Comparison of ENCODE assay signal across 14 cellular contexts in genomic region chr10:80133221-80133620, GRCh38. TPM values are rescaled to one million over a fixed set of nuclear protein-coding genes. Genes with fewer than 3 reads are reported as not detected.
DNase-seq lines count a peak whose midpoint lies in the region; ATAC-seq, FAIRE-seq and TF ChIP-seq lines count a peak whose summit lies in the region.
"Had no signal": no experiment of that assay in that cellular context is flagged by ENCODE, and none has a peak within 500 bp of the region (broad histone marks: within the 10 kb centered on the region; RNA-seq: fewer than 3 reads in every experiment).

No MANE protein-coding gene starts in this region.

- H3K4me2 ChIP-seq in astrocyte (ENCODE audit: low read length), result peak overlapping the region; percentile 99

- peaks cover 2% of the 10 kb centered on the region for H3K36me3 Mint-ChIP-seq in astrocyte (ENCODE audit: low read depth, unreplicated experiment)
- H3K36me3 Mint-ChIP-seq in naive thymus-derived CD4-positive, alpha-beta T cell, result no peaks in the 10 kb centered on the region
- H3K36me3 Mint-ChIP-seq: activated CD8-positive, alpha-beta memory T cell treated with anti-CD3 and anti-CD28 coated beads, Interleukin-2, amount 10 ng/mL, durations not matched to agents 7 days and 5 days had no signal

- 28 to 41% methylated on average over 6 of the region's 6 CpGs for WGBS in heart right ventricle, 2 donors
- 58% methylated on average over 6 of the region's 6 CpGs for WGBS in prostate gland

- no peak for DNase-seq in BJ (ENCODE audit: low read depth)
- DNase-seq in astrocyte (ENCODE audit: low read depth), result no peak
- DNase-seq in heart right ventricle, result peak; percentile 50 to 62
- no peak for DNase-seq in prostate gland (ENCODE audit: low spot score)
- no peak for DNase-seq in naive thymus-derived CD4-positive, alpha-beta T cell
- DNase-seq in GM20000 (ENCODE audit: low spot score), result no peak
- DNase-seq in NCI-H2081 (lab: John Stamatoyannopoulos, UW), result no peak
- no peak for DNase-seq in urothelium cell line (ENCODE audit: low spot score)
- DNase-seq: activated CD8-positive, alpha-beta memory T cell treated with anti-CD3 and anti-CD28 coated beads, Interleukin-2, amount 10 ng/mL, durations not matched to agents 7 days and 5 days; NCI-H187 treated with DMSO at 0.1 percent for 48 hours; SHP77 had no signal

- peak overlapping the region; percentile 79 for H3K9ac ChIP-seq in astrocyte (ENCODE audit: low read length)

- H2AFZ ChIP-seq in astrocyte (ENCODE audit: low read depth, low read length), result peak overlapping the region; percentile 90

- H4K20me1 ChIP-seq in astrocyte (ENCODE audit: insufficient read depth, low read length), result no peaks in the 10 kb centered on the region

- H3K4me1 ChIP-seq in astrocyte (ENCODE audit: insufficient read depth, low read length) (peaks cover 12% of the 10 kb centered on the region), heart right ventricle (peaks cover 8 to 60% (median 41%) of the 10 kb centered on the region in 9 donors), prostate gland (replicated peaks) (no peaks in the 10 kb centered on the region)
- H3K4me1 ChIP-seq in naive thymus-derived CD4-positive, alpha-beta T cell (ENCODE audit: control insufficient read depth in 2 of 2, insufficient read depth in 2 of 2, low read length in 2 of 2), result no peaks in the 10 kb centered on the region

- no peaks in the 10 kb centered on the region for H3K9me3 Mint-ChIP-seq in astrocyte (ENCODE audit: unreplicated experiment)
- H3K9me3 Mint-ChIP-seq in naive thymus-derived CD4-positive, alpha-beta T cell, result no peaks in the 10 kb centered on the region
- H3K9me3 Mint-ChIP-seq: dendritic cell treated with granulocyte-macrophage colony-stimulating factor and Interleukin-4, amounts not matched to agents 40 ng/mL and 50 ng/mL, for 4 days had no signal

- ATAC-seq in heart right ventricle, result peak in 2 of 8 donors; percentile 26 to 39
- no peak for ATAC-seq in naive thymus-derived CD4-positive, alpha-beta T cell

- H3K4me1 Mint-ChIP-seq in astrocyte (ENCODE audit: low read depth, unreplicated experiment), result peaks cover 7% of the 10 kb centered on the region
- H3K4me1 Mint-ChIP-seq in naive thymus-derived CD4-positive, alpha-beta T cell, result peaks cover 0 to 7% (median 5%) of the 10 kb centered on the region in 7 donors

- H3K4me3 ChIP-seq in BJ (ENCODE audit: low read depth, low read length) (peak overlapping the region; percentile 53), astrocyte (ENCODE audit: insufficient read depth, low read depth, low read length) (peak overlapping the region; percentile 51), heart right ventricle (peak overlapping the region; percentile 53 to 69 (median 62)), prostate gland (peak overlapping the region; percentile 23 to 28)
- H3K4me3 ChIP-seq in naive thymus-derived CD4-positive, alpha-beta T cell (ENCODE audit: low read length), result no peak overlapping the region

- H3K79me2 ChIP-seq in astrocyte (ENCODE audit: insufficient read depth, low read length), result no peaks in the 10 kb centered on the region

- POLR2A ChIA-PET in BJ (lab: Charles Lee), result interaction anchor here (0.5 kb wide), 1 partner anchor 22 kb away, joined by 7 read pairs; no protein-coding TSS in a partner anchor
- POLR2A ChIA-PET in naive thymus-derived CD4-positive, alpha-beta T cell (lab: Charles Lee), result no interaction called here

- H3K36me3 ChIP-seq in BJ (ENCODE audit: control insufficient read depth, insufficient read depth, low read length) (no peaks in the 10 kb centered on the region), astrocyte (ENCODE audit: insufficient read depth, low read length) (no peaks in the 10 kb centered on the region), heart right ventricle (no peaks in the 10 kb centered on the region), prostate gland (no peaks in the 10 kb centered on the region)
- H3K36me3 ChIP-seq in naive thymus-derived CD4-positive, alpha-beta T cell (ENCODE audit: control insufficient read depth in 2 of 3, insufficient read depth in 3 of 3, low read length in 3 of 3), result no peaks in the 10 kb centered on the region

- H3K27ac ChIP-seq in astrocyte (ENCODE audit: low read depth, low read length), result no peak overlapping the region
- peak overlapping the region; percentile 74 to 93 (median 87) for H3K27ac ChIP-seq in heart right ventricle
- peak overlapping the region in 1 of 2 donors; percentile 30 for H3K27ac ChIP-seq in prostate gland
- H3K27ac ChIP-seq in naive thymus-derived CD4-positive, alpha-beta T cell (ENCODE audit: low read depth, low read length), result no peak overlapping the region

- no peak for FAIRE-seq in astrocyte (lab: Jason Lieb, UNC)
- no peak for FAIRE-seq in urothelium cell line (lab: Jason Lieb, UNC)
- FAIRE-seq: GM18507 had no signal

- H3K4me3 Mint-ChIP-seq in astrocyte (ENCODE audit: unreplicated experiment), result peak overlapping the region; percentile 84
- peak overlapping the region in 3 of 10 donors; percentile 2 to 31 (median 2) for H3K4me3 Mint-ChIP-seq in naive thymus-derived CD4-positive, alpha-beta T cell
- H3K4me3 Mint-ChIP-seq: activated CD8-positive, alpha-beta memory T cell treated with anti-CD3 and anti-CD28 coated beads, Interleukin-2, amount 10 ng/mL, durations not matched to agents 7 days and 5 days had no signal

- no peak for TF ChIP-seq POLR2A in prostate gland (IDR thresholded peaks at IDR 0.05)

- H3K9me3 ChIP-seq in astrocyte (ENCODE audit: insufficient read depth, low read depth, low read length) (no peaks in the 10 kb centered on the region), heart right ventricle (no peaks in the 10 kb centered on the region), prostate gland (no peaks in the 10 kb centered on the region)
- no peaks in the 10 kb centered on the region for H3K9me3 ChIP-seq in naive thymus-derived CD4-positive, alpha-beta T cell (ENCODE audit: control insufficient read depth in 2 of 3, low read length in 3 of 3)

- intact Hi-C loops in heart right ventricle (cut with DNase I), result loop anchor here in 4 of 10 donors (2.0 to 5.0 kb wide), 4 partner anchors 54 to 76 kb away; partner anchors contain the start of gene TMEM254 (in 4 of the 4)
- intact Hi-C loops in prostate gland (cut with DNase I), result no loop called here
- intact Hi-C loops in naive thymus-derived CD4-positive, alpha-beta T cell (cut with micrococcal nuclease), result no loop called here

- no peak overlapping the region for H3K27ac Mint-ChIP-seq in astrocyte (ENCODE audit: unreplicated experiment)
- H3K27ac Mint-ChIP-seq in naive thymus-derived CD4-positive, alpha-beta T cell, result peak overlapping the region in 1 of 9 donors; percentile 23
- H3K27ac Mint-ChIP-seq: activated CD8-positive, alpha-beta memory T cell treated with anti-CD3 and anti-CD28 coated beads, Interleukin-2, amount 10 ng/mL, durations not matched to agents 7 days and 5 days; dendritic cell treated with granulocyte-macrophage colony-stimulating factor and Interleukin-4, amounts not matched to agents 40 ng/mL and 50 ng/mL, for 4 days had no signal

- H3K27me3 ChIP-seq in BJ (ENCODE audit: control insufficient read depth, insufficient read depth, low read length) (no peaks in the 10 kb centered on the region), astrocyte (ENCODE audit: insufficient read depth, low read length) (no peaks in the 10 kb centered on the region), heart right ventricle (peaks cover 0 to 33% (median 0%) of the 10 kb centered on the region in 7 donors), prostate gland (replicated peaks; ENCODE audit: insufficient read depth) (no peaks in the 10 kb centered on the region)
- peaks cover 0 to 3% of the 10 kb centered on the region in 2 donors for H3K27me3 ChIP-seq in naive thymus-derived CD4-positive, alpha-beta T cell (ENCODE audit: control insufficient read depth in 2 of 2, insufficient read depth in 2 of 2, low read length in 2 of 2)

- peaks cover 13% of the 10 kb centered on the region for H3K27me3 Mint-ChIP-seq in astrocyte (ENCODE audit: low read depth, unreplicated experiment)
- peaks cover 29 to 45% (median 33%) of the 10 kb centered on the region in 5 donors for H3K27me3 Mint-ChIP-seq in naive thymus-derived CD4-positive, alpha-beta T cell

- TF ChIP-seq CTCF in BJ (IDR thresholded peaks at IDR 0.05; ENCODE audit: insufficient read depth, low read depth, low read length) (no peak), astrocyte (IDR thresholded peaks at IDR 0.05; ENCODE audit: insufficient read depth, low read depth, low read length) (no peak), heart right ventricle (IDR thresholded peaks at IDR 0.05) (no peak), prostate gland (IDR thresholded peaks at IDR 0.05) (no peak), GM20000 (IDR thresholded peaks at IDR 0.05; ENCODE audit: extremely low read depth, missing control alignments) (no peak)

- CTCF ChIA-PET in BJ (lab: Yijun Ruan, JAX), result interaction anchor here (1.0 to 1.6 kb wide), 2 partner anchors 14 to 89 kb away, joined by 4 to 5 read pairs; no protein-coding TSS in a partner anchor
- CTCF ChIA-PET in naive thymus-derived CD4-positive, alpha-beta T cell (lab: Charles Lee), result no interaction called here

RNA-seq across cellular contexts. Expression of gene PLAC9, which starts 0.7 kb away (rescaled TPM):
- polyA plus RNA-seq in BJ (2011; rRNA removed), result 16.3 and 19.3 TPM in 2 replicates
- 2.7 and 4.3 TPM in 2 replicates for polyA minus RNA-seq in BJ (2011; rRNA and poly(A)+ RNA removed)
- total RNA-seq in astrocyte, result 1.5 and 2.3 TPM in 2 replicates
- 10 to 100 TPM; 16.8 to 41.7 (median 26.8) TPM for total RNA-seq in heart right ventricle
- 100 to 1,000 TPM in 1 of 2 donors, 10 to 100 TPM in 1; 63.7 to 129 TPM for polyA plus RNA-seq in heart right ventricle
- 10 to 100 TPM in 1 of 2 donors, 1 to 10 TPM in 1; 8.9 to 14.7 TPM for total RNA-seq in prostate gland
- not detected for total RNA-seq in naive thymus-derived CD4-positive, alpha-beta T cell
- not detected for polyA plus RNA-seq in naive thymus-derived CD4-positive, alpha-beta T cell
- total RNA-seq: activated CD8-positive, alpha-beta memory T cell treated with anti-CD3 and anti-CD28 coated beads, Interleukin-2, amount 10 ng/mL, durations not matched to agents 7 days and 5 days; H4 had no signal

RNA-seq across cellular contexts. Expression of gene TMEM254, which starts 54.8 kb away (rescaled TPM):
- polyA plus RNA-seq in BJ (2011; rRNA removed) (29.0 and 35.5 TPM in 2 replicates), heart right ventricle (1 to 10 TPM; 6.4 to 6.9 TPM)
- 9.8 and 12.1 TPM in 2 replicates for polyA minus RNA-seq in BJ (2011; rRNA and poly(A)+ RNA removed)
- total RNA-seq in astrocyte (14.3 and 15.1 TPM in 2 replicates), heart right ventricle (10 to 100 TPM in 1 of 10 donors, 1 to 10 TPM in 9; 5.5 to 10.7 (median 8.3) TPM), prostate gland (10 to 100 TPM; 52.7 to 95.9 TPM)
- total RNA-seq in naive thymus-derived CD4-positive, alpha-beta T cell, result 10 to 100 TPM in 4 of 5 experiments, 1 to 10 TPM in 1; 7.3 to 19.6 (median 17.1) TPM
- polyA plus RNA-seq in naive thymus-derived CD4-positive, alpha-beta T cell, result 10 to 100 TPM; 37.4 to 44.5 TPM

Comparison
In these comparisons a context has a peak if more than half of its experiments do, and no peak if none do; other contexts are left out.
1. DNase-seq: peak in heart right ventricle (2 of 2); none in BJ (single experiment), astrocyte (single experiment), prostate gland (single experiment), naive thymus-derived CD4-positive, alpha-beta T cell (0 of 9), GM20000 (single experiment), NCI-H2081 (0 of 2) and urothelium cell line (single experiment).
2. H3K27ac ChIP-seq: peak in heart right ventricle (10 of 10); none in astrocyte (single experiment) and naive thymus-derived CD4-positive, alpha-beta T cell (single experiment).